ENCODE assay signal across 8 cellular contexts in the genomic region with DNA sequence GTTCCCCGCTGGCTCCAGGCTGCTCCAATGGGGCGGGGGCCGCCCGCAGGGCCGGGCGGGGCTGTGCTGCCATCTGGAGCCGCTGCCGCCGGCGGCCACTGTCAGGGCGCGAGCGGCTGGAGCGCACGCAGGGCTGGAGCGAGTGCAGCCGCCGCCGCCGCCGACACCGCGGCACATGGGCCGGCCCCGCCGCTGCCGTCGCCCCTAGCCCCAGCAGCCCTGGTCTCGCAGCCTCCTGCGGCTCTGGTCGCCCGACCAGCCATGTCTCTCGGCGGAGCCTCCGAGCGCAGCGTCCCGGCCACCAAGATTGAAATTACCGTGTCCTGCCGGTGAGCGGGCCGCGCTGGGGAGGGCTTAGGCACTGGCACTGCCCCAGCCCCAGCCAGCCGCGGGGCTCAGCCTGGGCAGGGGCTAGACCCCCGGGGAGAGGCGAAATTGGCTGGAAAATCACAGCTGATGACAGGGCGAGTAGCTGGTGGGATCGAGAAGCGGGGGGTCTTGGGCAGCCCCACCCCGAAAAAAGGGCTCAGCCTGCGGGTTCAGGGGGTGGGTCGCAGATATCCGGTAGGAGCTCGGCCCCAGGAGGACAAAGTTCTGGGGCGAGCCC. TPM values are rescaled to one million over a fixed set of nuclear protein-coding genes. Genes with fewer than 3 reads are reported as not detected.
DNase-seq lines count a peak whose midpoint lies in the region; ATAC-seq, FAIRE-seq and TF ChIP-seq lines count a peak whose summit lies in the region.

A gene with protein sequence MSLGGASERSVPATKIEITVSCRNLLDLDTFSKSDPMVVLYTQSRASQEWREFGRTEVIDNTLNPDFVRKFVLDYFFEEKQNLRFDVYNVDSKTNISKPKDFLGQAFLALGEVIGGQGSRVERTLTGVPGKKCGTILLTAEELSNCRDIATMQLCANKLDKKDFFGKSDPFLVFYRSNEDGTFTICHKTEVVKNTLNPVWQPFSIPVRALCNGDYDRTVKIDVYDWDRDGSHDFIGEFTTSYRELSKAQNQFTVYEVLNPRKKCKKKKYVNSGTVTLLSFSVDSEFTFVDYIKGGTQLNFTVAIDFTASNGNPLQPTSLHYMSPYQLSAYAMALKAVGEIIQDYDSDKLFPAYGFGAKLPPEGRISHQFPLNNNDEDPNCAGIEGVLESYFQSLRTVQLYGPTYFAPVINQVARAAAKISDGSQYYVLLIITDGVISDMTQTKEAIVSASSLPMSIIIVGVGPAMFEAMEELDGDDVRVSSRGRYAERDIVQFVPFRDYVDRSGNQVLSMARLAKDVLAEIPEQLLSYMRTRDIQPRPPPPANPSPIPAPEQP (plus strand): TSS at position 98 of the 607 bp plus-strand sequence. CDS start 164 bp downstream, at position 262.

- H3K27me3 Mint-ChIP-seq in Calu3 (ENCODE audit: unreplicated experiment): peaks cover 43% of the 10 kb centered on the region
- peaks cover 10% of the 10 kb centered on the region for H3K27me3 Mint-ChIP-seq in T-helper 17 cell

- H3K4me1 ChIP-seq in pancreas: peaks cover 0 to 11% (median 0%) of the 10 kb centered on the region in 3 donors

- ATAC-seq in T-helper 17 cell (peak; percentile 20), pancreas (peak; percentile 36 to 66 (median 55)), HG03460 (IDR thresholded peaks at IDR 0.05; ENCODE audit: unreplicated experiment) (no peak), GM19397 (IDR thresholded peaks at IDR 0.05; ENCODE audit: unreplicated experiment) (no peak), HG02798 (IDR thresholded peaks at IDR 0.05; ENCODE audit: poor library complexity, unreplicated experiment) (no peak)

- H3K27me3 ChIP-seq in pancreas: no peaks in the 10 kb centered on the region

- no TSS peak for BruUV-seq in Calu3 (replicated peaks; lab: Mats Ljungman, UMichigan)

- H3K4me1 Mint-ChIP-seq in Calu3 (ENCODE audit: low read depth, unreplicated experiment) (no peaks in the 10 kb centered on the region), T-helper 17 cell (peaks cover 10% of the 10 kb centered on the region)

- peak within 1 kb of the TSS; percentile 43 for H3K4me3 ChIP-seq in fibroblast of villous mesenchyme (ENCODE audit: low read depth, low read length)
- peak within 1 kb of the TSS in 2 of 4 donors; percentile 4 to 33 for H3K4me3 ChIP-seq in pancreas

- CTCF ChIA-PET in Calu3 (lab: Charles Lee): no interaction called here

- 2 to 3% methylated on average over 47 to 56 of the region's 56 CpGs for WGBS in pancreas, 2 donors

- H3K4me3 Mint-ChIP-seq in Calu3 (ENCODE audit: low read depth, unreplicated experiment): peak within 1 kb of the TSS; percentile 65
- peak within 1 kb of the TSS; percentile 77 for H3K4me3 Mint-ChIP-seq in T-helper 17 cell

- intact Hi-C loops in Calu3 (cut with micrococcal nuclease; ENCODE audit: unreplicated experiment) (no loop called here), pancreas (cut with DNase I) (no loop called here)

- H3K27ac Mint-ChIP-seq in Calu3 (ENCODE audit: unreplicated experiment) (no peak within 1 kb of the TSS), T-helper 17 cell (no peak within 1 kb of the TSS)

- FAIRE-seq in pancreas (lab: Jason Lieb, UNC): no peak

- no peak within 1 kb of the TSS for H3K27ac ChIP-seq in pancreas

- no peaks in the 10 kb centered on the region for H3K36me3 ChIP-seq in pancreas

- no peak for DNase-seq in Calu3
- no peak for DNase-seq in T-helper 17 cell
- no peak for DNase-seq in fibroblast of villous mesenchyme (ENCODE audit: low read depth)
- peak in 1 of 6 donors; percentile 64 for DNase-seq in pancreas
- DNase-seq in cortex of kidney (lab: John Stamatoyannopoulos, UW): no peak

- H3K9me3 Mint-ChIP-seq in Calu3 (ENCODE audit: low read depth, unreplicated experiment): no peaks in the 10 kb centered on the region

- H3K9me3 ChIP-seq in T-helper 17 cell (ENCODE audit: control insufficient read depth, low read length, poor library complexity, severe bottlenecking): no peaks in the 10 kb centered on the region
- no peaks in the 10 kb centered on the region for H3K9me3 ChIP-seq in pancreas

- no peak for TF ChIP-seq CTCF in Calu3 (IDR thresholded peaks at IDR 0.05; ENCODE audit: unreplicated experiment)
- TF ChIP-seq CTCF in fibroblast of villous mesenchyme (IDR thresholded peaks at IDR 0.05; ENCODE audit: insufficient read depth, low read depth, low read length): no peak
- no peak for TF ChIP-seq CTCF in pancreas (IDR thresholded peaks at IDR 0.05)

- H3K36me3 Mint-ChIP-seq in Calu3 (ENCODE audit: insufficient read depth, unreplicated experiment) (peaks cover 15% of the 10 kb centered on the region), T-helper 17 cell (ENCODE audit: low read depth) (peaks cover 12% of the 10 kb centered on the region)

RNA-seq across cellular contexts. Expression of the gene that starts here (rescaled TPM):
- total RNA-seq in Calu3 (2022) (not detected in 2 replicates), T-helper 17 cell (not detected), fibroblast of villous mesenchyme (not detected in 2 replicates), pancreas (under 1 TPM in 3 of 6 donors, not detected in 3; 0.12 to 0.19 (median 0.12) TPM)
- polyA plus RNA-seq in pancreas: under 1 TPM; 0.19 to 0.85 TPM

Comparison
In these comparisons a context has a peak if more than half of its experiments do, and no peak if none do; other contexts are left out.
1. Peak in ATAC-seq in T-helper 17 cell; RNA of the gene not detected or under 1 TPM.
2. Peak in ATAC-seq in pancreas; RNA of the gene not detected or under 1 TPM.